7 cellular contexts compared by ENCODE assay signal in the genomic region with DNA sequence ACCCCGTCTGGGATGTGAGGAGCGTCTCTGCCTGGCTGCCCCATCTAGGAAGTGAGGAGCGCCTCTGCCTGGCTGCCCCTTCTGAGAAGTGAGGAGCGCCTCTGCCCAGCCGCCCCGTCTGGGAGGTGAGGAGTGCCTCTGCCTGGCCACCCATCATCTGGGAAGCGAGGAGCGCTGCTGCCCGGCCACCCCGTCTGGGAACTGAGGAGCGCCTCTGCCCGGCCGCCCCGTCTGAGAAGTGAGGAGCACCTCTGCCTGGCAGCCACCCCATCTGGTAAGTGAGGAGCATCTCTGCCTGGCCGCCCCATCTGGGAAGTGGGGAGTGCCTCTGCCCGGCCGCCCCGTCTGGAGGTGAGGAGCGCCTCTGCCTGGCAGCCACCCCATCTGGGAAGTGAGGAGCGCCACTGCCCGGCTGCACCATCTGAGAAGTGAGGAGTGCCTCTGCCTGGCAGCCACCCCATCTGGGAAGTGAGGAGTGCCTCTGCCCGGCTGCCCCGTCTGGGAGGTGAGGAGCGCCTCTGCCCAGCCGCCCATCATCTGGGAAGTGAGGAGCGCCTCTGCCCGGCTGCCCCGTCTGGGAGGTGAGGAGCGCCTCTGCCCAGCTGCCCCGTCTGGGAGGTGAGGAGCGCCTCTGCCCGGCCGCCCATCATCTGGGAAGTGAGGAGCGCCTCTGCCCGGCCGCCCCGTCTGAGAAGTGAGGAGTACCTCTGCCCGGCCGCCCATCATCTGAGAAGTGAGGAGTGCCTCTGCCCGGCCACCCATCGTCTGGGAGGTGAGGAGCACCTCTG. TPM values are rescaled to one million over a fixed set of nuclear protein-coding genes. Genes with fewer than 3 reads are reported as not detected.
"Had no signal": no experiment of that assay in that cellular context is flagged by ENCODE, and none has a peak within 500 bp of the region (broad histone marks: within the 10 kb centered on the region; RNA-seq: fewer than 3 reads in every experiment).

No MANE protein-coding gene starts in this region.

RNA-seq across cellular contexts. Expression of gene AVP, which starts 40.4 kb away (rescaled TPM):
- total RNA-seq: GM23248, H4, H7, HFFc6, HT1080, IMR-90, K562 had no signal
- polyA plus RNA-seq: GM23248, IMR-90, K562 had no signal

RNA-seq across cellular contexts. Expression of gene OXT, which starts 53.5 kb away (rescaled TPM):
- total RNA-seq: GM23248, H4, HFFc6, HT1080, IMR-90, K562 had no signal
- polyA plus RNA-seq: IMR-90, K562 had no signal
